ENCODE assay signal across 14 cellular contexts in the genomic region with DNA sequence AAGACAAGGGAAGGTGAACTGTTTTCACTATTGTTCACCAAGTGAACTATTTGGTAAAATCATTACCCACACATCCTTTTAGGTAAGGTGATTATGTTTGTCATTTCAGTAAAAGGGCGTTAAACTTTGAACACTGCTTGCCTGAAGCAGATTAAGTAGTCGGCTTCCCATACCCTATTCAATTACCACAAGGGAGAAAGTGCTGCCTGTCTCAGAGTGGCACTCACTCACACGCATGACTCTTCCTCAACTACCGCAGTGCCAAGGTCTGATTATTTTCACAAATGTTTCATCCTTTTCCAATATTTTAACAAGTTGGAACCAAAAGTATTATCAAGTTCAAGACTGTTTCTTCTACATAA. TPM values are rescaled to one million over a fixed set of nuclear protein-coding genes. Genes with fewer than 3 reads are reported as not detected.
DNase-seq lines count a peak whose midpoint lies in the region; ATAC-seq, FAIRE-seq and TF ChIP-seq lines count a peak whose summit lies in the region.
"Had no signal": no experiment of that assay in that cellular context is flagged by ENCODE, and none has a peak within 500 bp of the region (broad histone marks: within the 10 kb centered on the region; RNA-seq: fewer than 3 reads in every experiment).

No MANE protein-coding gene starts in this region.

- no peak overlapping the region for H3K18ac ChIP-seq in trophoblast cell (ENCODE audit: low read length)

- H3K79me2 ChIP-seq in trophoblast cell (ENCODE audit: control insufficient read depth, insufficient read depth, low read length, poor library complexity) = no peaks in the 10 kb centered on the region

- intact Hi-C loops in psoas muscle (cut with DNase I) = no loop called here

- no peak overlapping the region for H4K12ac ChIP-seq in trophoblast cell (ENCODE audit: low read depth, low read length)

- no peak overlapping the region for H3K4ac ChIP-seq in trophoblast cell (ENCODE audit: low read depth, low read length)

- no peak overlapping the region for H4K8ac ChIP-seq in trophoblast cell (ENCODE audit: low read depth, low read length)

- no peak for TF ChIP-seq CTCF in psoas muscle (IDR thresholded peaks at IDR 0.05)

- no peak overlapping the region for H2BK5ac ChIP-seq in trophoblast cell (ENCODE audit: low read depth, low read length, poor library complexity)

- peak overlapping the region; percentile 85 for H3K27ac ChIP-seq in psoas muscle
- no peak overlapping the region for H3K27ac ChIP-seq in trophoblast cell (ENCODE audit: low read depth, low read length)
- H3K27ac ChIP-seq: C4-2B, ovary had no signal

- H2AK5ac ChIP-seq in trophoblast cell (ENCODE audit: low read length) = no peak overlapping the region

- no peaks in the 10 kb centered on the region for H3K36me3 Mint-ChIP-seq in stimulated activated memory B cell treated with anti-CD40 and anti-IgM and Interleukin-4, amounts not matched to agents 10 μg/mL and 1 μg/mL and 100 μg/mL, for 72 hours
- H3K36me3 Mint-ChIP-seq: memory B cell had no signal

- no peak overlapping the region for H2BK120ac ChIP-seq in trophoblast cell (ENCODE audit: insufficient read depth, low read length, poor library complexity)

- H3K4me1 ChIP-seq in psoas muscle (peaks cover 13% of the 10 kb centered on the region), trophoblast cell (ENCODE audit: control insufficient read depth in 1 of 2, insufficient read depth in 2 of 2, low read length in 2 of 2) (no peaks in the 10 kb centered on the region)

- no peak overlapping the region for H3K9ac ChIP-seq in trophoblast cell (ENCODE audit: low read length)

- H2BK12ac ChIP-seq in trophoblast cell (ENCODE audit: low read length) = no peak overlapping the region

- no peak overlapping the region for H3K4me2 ChIP-seq in trophoblast cell (ENCODE audit: low read length)

- H3K23ac ChIP-seq in trophoblast cell (ENCODE audit: low read length) = no peak overlapping the region

- peak; percentile 54 for DNase-seq in ELR (ENCODE audit: low read depth)
- DNase-seq in RPMI7951 (ENCODE audit: low read depth) = peak; percentile 58
- no peak for DNase-seq in psoas muscle
- no peak for DNase-seq in trophoblast cell
- no peak for DNase-seq in CD1c-positive myeloid dendritic cell (ENCODE audit: extremely low spot score)
- DNase-seq: activated CD8-positive, alpha-beta memory T cell treated with anti-CD3 and anti-CD28 coated beads for 24 hours; activated gamma-delta T cell treated with Interleukin-2 at 50 U/mL for 16 hours; ovary had no signal

- H3K4me1 Mint-ChIP-seq in stimulated activated memory B cell treated with anti-CD40 and anti-IgM and Interleukin-4, amounts not matched to agents 10 μg/mL and 1 μg/mL and 100 μg/mL, for 72 hours = no peaks in the 10 kb centered on the region
- H3K4me1 Mint-ChIP-seq: memory B cell had no signal

- H3K4me3 ChIP-seq in psoas muscle (peak overlapping the region; percentile 37), trophoblast cell (ENCODE audit: low read depth, low read length) (no peak overlapping the region)
- H3K4me3 ChIP-seq: ovary had no signal

- no peaks in the 10 kb centered on the region for H3K9me3 Mint-ChIP-seq in stimulated activated memory B cell treated with anti-CD40 and anti-IgM and Interleukin-4, amounts not matched to agents 10 μg/mL and 1 μg/mL and 100 μg/mL, for 72 hours

- H3K27me3 ChIP-seq in psoas muscle (ENCODE audit: insufficient read depth in 3 of 3, low read length in 2 of 3) = no peaks in the 10 kb centered on the region
- no peaks in the 10 kb centered on the region for H3K27me3 ChIP-seq in trophoblast cell (ENCODE audit: insufficient read depth, low read length)
- H3K27me3 ChIP-seq: ovary had no signal

- H3K36me3 ChIP-seq in psoas muscle (ENCODE audit: insufficient read depth in 1 of 2, low read depth in 1 of 2) (no peaks in the 10 kb centered on the region), trophoblast cell (ENCODE audit: control insufficient read depth in 1 of 2, insufficient read depth in 2 of 2, low read length in 2 of 2) (no peaks in the 10 kb centered on the region)
- H3K36me3 ChIP-seq: ovary had no signal

- FAIRE-seq in endometrium (lab: Jason Lieb, UNC) = peak; percentile 29
- FAIRE-seq: GM19239 had no signal

- 17 to 20% (median 19%) methylated on average over 4 of the region's 4 CpGs for WGBS in psoas muscle, 3 donors
- no CpG with 5 or more reads among the region's 4 CpGs for WGBS in trophoblast cell (ENCODE audit: extremely low coverage, insufficient coverage, insufficient read length)

- no peaks in the 10 kb centered on the region for H3K9me3 ChIP-seq in psoas muscle
- H3K9me3 ChIP-seq in trophoblast cell (ENCODE audit: insufficient read depth, low read depth, low read length) = no peaks in the 10 kb centered on the region
- H3K9me3 ChIP-seq: ovary had no signal

- H3K4me3 Mint-ChIP-seq in stimulated activated memory B cell treated with anti-CD40 and anti-IgM and Interleukin-4, amounts not matched to agents 10 μg/mL and 1 μg/mL and 100 μg/mL, for 72 hours = no peak overlapping the region
- H3K4me3 Mint-ChIP-seq: memory B cell had no signal

- no peak overlapping the region for H4K91ac ChIP-seq in trophoblast cell (ENCODE audit: low read depth, low read length)

- ATAC-seq in psoas muscle = peak; percentile 67 to 81 (median 77)
- ATAC-seq in GM19397 (IDR thresholded peaks at IDR 0.05; ENCODE audit: unreplicated experiment) = no peak
- no peak for ATAC-seq in stimulated activated memory B cell treated with anti-CD40 and anti-IgM and Interleukin-4, amounts not matched to agents 10 μg/mL and 1 μg/mL and 100 μg/mL, for 72 hours

- no peak overlapping the region for H2AFZ ChIP-seq in trophoblast cell (ENCODE audit: insufficient read depth, low read length, poor library complexity)

- H3K27ac Mint-ChIP-seq in stimulated activated memory B cell treated with anti-CD40 and anti-IgM and Interleukin-4, amounts not matched to agents 10 μg/mL and 1 μg/mL and 100 μg/mL, for 72 hours = no peak overlapping the region
- H3K27ac Mint-ChIP-seq: memory B cell had no signal

- no peaks in the 10 kb centered on the region for H3K27me3 Mint-ChIP-seq in stimulated activated memory B cell treated with anti-CD40 and anti-IgM and Interleukin-4, amounts not matched to agents 10 μg/mL and 1 μg/mL and 100 μg/mL, for 72 hours
- H3K27me3 Mint-ChIP-seq: memory B cell had no signal

- no peaks in the 10 kb centered on the region for H3K79me1 ChIP-seq in trophoblast cell (ENCODE audit: low read length)

- H3K14ac ChIP-seq in trophoblast cell (ENCODE audit: low read length) = no peak overlapping the region

RNA-seq across cellular contexts. Expression of a gene that starts 11.0 kb away (rescaled TPM):
- 43.2 and 58.6 TPM in 2 replicates for total RNA-seq in RPMI7951 (2014; rRNA removed; shearing (Covaris generic))
- 1 to 10 TPM; 3.0 to 7.0 (median 3.8) TPM for total RNA-seq in psoas muscle
- 1 to 10 TPM; 1.8 to 2.9 (median 2.1) TPM for polyA plus RNA-seq in psoas muscle
- polyA plus RNA-seq in trophoblast cell (2013) = 1.7 and 1.9 TPM in 2 replicates

Comparison
In these comparisons a context has a peak if more than half of its experiments do, and no peak if none do; other contexts are left out.
1. DNase-seq: peak in ELR (single experiment) and RPMI7951 (single experiment); none in psoas muscle (0 of 2), trophoblast cell (0 of 2) and CD1c-positive myeloid dendritic cell (single experiment).
2. ATAC-seq: peak in psoas muscle (4 of 4); none in GM19397 (single experiment) and stimulated activated memory B cell treated with anti-CD40 and anti-IgM and Interleukin-4, amounts not matched to agents 10 μg/mL and 1 μg/mL and 100 μg/mL, for 72 hours (single experiment).